Comparison of ENCODE assay signal across 1 cellular context in the genomic region with DNA sequence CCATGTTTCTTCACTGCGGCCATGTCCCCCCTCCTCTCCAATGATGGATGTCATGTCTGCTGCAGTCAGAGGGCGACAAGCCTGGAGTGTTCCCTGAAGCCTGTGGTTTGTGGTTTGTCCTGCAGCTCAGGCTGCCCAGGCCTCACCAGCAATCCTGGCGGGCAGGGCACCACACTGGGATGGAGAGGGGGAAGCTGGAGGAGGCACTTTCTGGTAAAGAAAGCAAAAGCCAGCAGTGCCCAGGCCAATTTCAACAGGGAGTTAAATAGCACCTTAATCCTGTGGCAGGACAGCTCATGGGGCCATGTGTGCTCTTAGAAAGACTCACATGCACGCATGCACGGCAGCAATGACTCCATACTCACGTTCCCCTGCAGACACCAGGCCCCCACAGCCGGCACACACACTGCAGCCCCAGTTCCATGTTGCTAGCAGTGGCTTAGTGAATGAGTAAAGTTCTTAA.
TF ChIP-seq lines count a peak whose summit lies in the region.

No MANE protein-coding gene starts in this region.

TF ChIP-seq in H1, 55 proteins besides CTCF, POLR2A, EP300 and RAD21 (continued from another document):
- TF ChIP-seq SIN3A (conservative IDR thresholded peaks at IDR 0.05 in 1 of 2, IDR thresholded peaks at IDR 0.05 in 1 of 2; ENCODE audit: low read depth in 1 of 2, low read length in 2 of 2) (no peak), HDAC6 (IDR thresholded peaks at IDR 0.05; ENCODE audit: low read depth, low read length) (no peak), FOSL1 (IDR thresholded peaks at IDR 0.05; ENCODE audit: insufficient read depth, low read depth, low read length) (no peak), RXRA (IDR thresholded peaks at IDR 0.05; ENCODE audit: insufficient read depth, low read depth, low read length) (no peak), BRCA1 (IDR thresholded peaks at IDR 0.05; ENCODE audit: low read depth, low read length) (no peak)
